Comparison of ENCODE assay signal across 10 cellular contexts in the genomic region with DNA sequence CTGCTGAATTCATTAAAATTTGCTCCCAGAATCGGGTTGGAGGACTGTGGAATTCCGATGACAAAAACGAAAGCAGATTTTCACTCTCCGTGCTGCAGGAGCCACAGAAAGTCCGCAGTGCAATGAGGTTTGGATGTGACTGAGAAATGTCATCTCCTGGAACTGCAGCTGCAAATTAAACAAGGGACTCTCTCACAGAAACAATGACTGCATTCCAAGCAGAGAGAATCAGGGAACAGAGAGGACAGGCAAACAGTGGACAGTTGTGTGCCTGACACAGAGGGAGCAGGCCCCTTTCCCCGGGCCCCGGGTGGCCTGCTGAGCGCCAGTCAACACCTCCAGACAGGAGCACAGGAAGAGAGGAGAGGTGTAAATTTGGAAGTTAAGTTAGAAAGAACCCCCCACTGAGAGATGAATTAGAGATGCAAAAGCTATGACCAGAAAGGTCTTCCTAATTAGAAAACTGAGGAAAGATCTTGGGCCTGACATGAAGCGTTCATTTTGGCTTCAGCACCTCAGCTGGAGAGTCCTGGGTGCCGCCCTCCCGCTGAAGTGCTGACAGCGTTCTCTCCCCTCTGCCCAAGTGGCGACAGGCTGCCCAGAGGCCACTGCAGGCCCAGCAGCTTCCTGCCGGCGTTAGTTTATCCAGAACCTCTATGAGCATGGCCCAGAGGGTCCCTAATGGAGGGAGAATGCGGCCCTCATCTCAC.
DNase-seq lines count a peak whose midpoint lies in the region; ATAC-seq and TF ChIP-seq lines count a peak whose summit lies in the region.
"Had no signal": no experiment of that assay in that cellular context is flagged by ENCODE, and none has a peak within 500 bp of the region (broad histone marks: within the 10 kb centered on the region; RNA-seq: fewer than 3 reads in every experiment).

No MANE protein-coding gene starts in this region.

- ATAC-seq in HG03460 (IDR thresholded peaks at IDR 0.05; ENCODE audit: unreplicated experiment) (no peak), GM18867 (IDR thresholded peaks at IDR 0.05; ENCODE audit: unreplicated experiment) (no peak)
- ATAC-seq: left colon, T-cell had no signal

- DNase-seq in AG09309 (ENCODE audit: low read depth) = no peak
- peak; percentile 97 for DNase-seq in globus pallidus (ENCODE audit: low spot score)
- peak in 50 of 56 donors; percentile 13 to 86 (median 69) for DNase-seq in nucleus accumbens (lab: John Stamatoyannopoulos, UW)
- no peak for DNase-seq in KG1 (lab: John Stamatoyannopoulos, UW)
- no peak for DNase-seq in NCI-H524 treated with DMSO at 0.1 percent for 48 hours (lab: John Stamatoyannopoulos, UW)
- DNase-seq: left colon, T-cell had no signal

- H3K4me3 ChIP-seq in AG09309 (ENCODE audit: control insufficient read depth, low read depth, low read length) (peak overlapping the region; percentile 12; the same call in 1 of the 2 replicates), WI38 (ENCODE audit: low read depth, low read length) (peak overlapping the region; percentile 22)

- TF ChIP-seq CTCF in AG09309 (IDR thresholded peaks at IDR 0.05; ENCODE audit: control insufficient read depth, insufficient read depth, low read depth, low read length, missing control alignments) (no peak), WI38 (IDR thresholded peaks at IDR 0.05; ENCODE audit: low read depth, low read length) (no peak)

Comparison
In these comparisons a context has a peak if more than half of its experiments do, and no peak if none do; other contexts are left out.
1. DNase-seq: peak in globus pallidus (single experiment) and nucleus accumbens (50 of 56); none in AG09309 (single experiment), KG1 (single experiment) and NCI-H524 treated with DMSO at 0.1 percent for 48 hours (single experiment).